ENCODE assay signal across 1 cellular context in genomic region chr20:17655286-17655651, GRCh38.
TF ChIP-seq lines count a peak whose summit lies in the region.

No MANE protein-coding gene starts in this region.

TF ChIP-seq in HepG2, 621 proteins besides CTCF, POLR2A, EP300 and RAD21 (continued from another document):
- TF ChIP-seq ZNF598 (CRISPR knock-in tag; IDR thresholded peaks at IDR 0.05; ENCODE audit: borderline replicate concordance) = no peak
- no peak for TF ChIP-seq IKZF1 (IDR thresholded peaks at IDR 0.05)
- TF ChIP-seq ZNF574 (CRISPR knock-in tag; IDR thresholded peaks at IDR 0.05) = no peak
- TF ChIP-seq ZNF484 (CRISPR knock-in tag; IDR thresholded peaks at IDR 0.05; ENCODE audit: borderline replicate concordance, low read depth) = no peak
- TF ChIP-seq CREB1 (IDR thresholded peaks at IDR 0.05) = no peak
- TF ChIP-seq CREB1 (CRISPR knock-in tag; IDR thresholded peaks at IDR 0.05) = no peak
TF ChIP-seq in HepG2: peak in this region for 5.
